ENCODE assay signal across 27 cellular contexts in the genomic region with DNA sequence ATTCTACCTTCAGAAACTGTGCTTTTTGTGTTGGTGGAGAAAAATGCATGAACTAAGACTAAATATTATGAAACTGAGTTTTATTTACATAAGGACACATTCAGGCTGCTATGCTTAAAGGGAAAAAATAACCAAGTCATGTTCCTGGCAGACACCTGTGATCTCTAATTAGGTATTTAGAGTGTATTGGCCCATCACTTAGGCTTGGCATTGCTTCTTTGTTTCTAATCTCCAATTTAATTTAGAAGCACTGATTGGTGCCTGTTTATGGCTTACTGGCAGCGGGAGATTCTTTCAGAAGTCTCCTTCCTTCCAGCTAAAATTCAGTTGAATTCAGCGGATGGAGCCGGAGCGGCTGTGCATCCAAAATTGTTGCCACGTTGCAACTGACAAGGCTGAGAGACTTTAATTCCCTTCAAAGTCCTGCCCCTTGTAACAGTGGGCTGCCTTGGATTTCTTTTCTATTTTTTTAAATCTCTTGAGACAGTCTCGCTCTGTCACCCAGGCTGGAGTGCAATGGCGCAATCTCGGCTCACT.
"Had no signal": no experiment of that assay in that cellular context is flagged by ENCODE, and none has a peak within 500 bp of the region (broad histone marks: within the 10 kb centered on the region; RNA-seq: fewer than 3 reads in every experiment).

No MANE protein-coding gene starts in this region.

- H3K36me3 ChIP-seq: adrenal gland, gastrocnemius medialis, lower lobe of right lung, neural progenitor cell had no signal

- H3K27ac Mint-ChIP-seq: activated naive CD4-positive, alpha-beta T cell treated with anti-CD3 and anti-CD28 coated beads for 36 hours; activated naive CD8-positive, alpha-beta T cell treated with anti-CD3 and anti-CD28 coated beads for 36 hours; activated T-helper 1 cell treated with anti-CD3 and anti-CD28 coated beads, Interleukin-12 subunit alpha, Interleukin-12 subunit beta, Interleukin-2, Interleukin-4 antibody, amounts not matched to agents 30 ng/mL and 10 ng/mL and 1 ng/mL, durations not matched to agents 14 hours and 24 hours and 36 hours; natural killer cell; neural progenitor cell had no signal

- H3K9me3 Mint-ChIP-seq: activated naive CD4-positive, alpha-beta T cell treated with anti-CD3 and anti-CD28 coated beads for 36 hours; activated naive CD8-positive, alpha-beta T cell treated with anti-CD3 and anti-CD28 coated beads for 36 hours; activated T-helper 1 cell treated with anti-CD3 and anti-CD28 coated beads, Interleukin-12 subunit alpha, Interleukin-12 subunit beta, Interleukin-2, Interleukin-4 antibody, amounts not matched to agents 30 ng/mL and 10 ng/mL and 1 ng/mL, durations not matched to agents 14 hours and 24 hours and 36 hours; natural killer cell had no signal

- H3K27ac ChIP-seq: adrenal gland, lower lobe of right lung, neural progenitor cell, parathyroid adenoma, psoas muscle, VCaP had no signal

- ATAC-seq: gastrocnemius medialis, lower lobe of right lung, natural killer cell, psoas muscle had no signal

- H3K4me3 ChIP-seq: adrenal gland, gastrocnemius medialis, lower lobe of right lung, neural progenitor cell, psoas muscle had no signal

- H3K4me1 ChIP-seq: adrenal gland, lower lobe of right lung, neural progenitor cell, parathyroid adenoma had no signal

- H3K36me3 Mint-ChIP-seq: activated naive CD8-positive, alpha-beta T cell treated with anti-CD3 and anti-CD28 coated beads for 36 hours; natural killer cell; neural progenitor cell had no signal

- H3K9me3 ChIP-seq: adrenal gland, gastrocnemius medialis, lower lobe of right lung, psoas muscle had no signal

- H3K27me3 ChIP-seq: adrenal gland, gastrocnemius medialis, neural progenitor cell had no signal

- H3K4me3 Mint-ChIP-seq: activated naive CD4-positive, alpha-beta T cell treated with anti-CD3 and anti-CD28 coated beads for 36 hours; activated naive CD8-positive, alpha-beta T cell treated with anti-CD3 and anti-CD28 coated beads for 36 hours; activated T-helper 1 cell treated with anti-CD3 and anti-CD28 coated beads, Interleukin-12 subunit alpha, Interleukin-12 subunit beta, Interleukin-2, Interleukin-4 antibody, amounts not matched to agents 30 ng/mL and 10 ng/mL and 1 ng/mL, durations not matched to agents 14 hours and 24 hours and 36 hours; natural killer cell; neural progenitor cell had no signal

- DNase-seq: activated CD4-positive, alpha-beta T cell treated with anti-CD3 and anti-CD28 coated beads for 48 hours; activated CD4-positive, alpha-beta T cell treated with anti-CD3 and anti-CD28 coated beads, Interleukin-2, amount 50 U/mL, for 48 hours; activated CD8-positive, alpha-beta memory T cell treated with anti-CD3 and anti-CD28 coated beads for 24 hours; activated CD8-positive, alpha-beta memory T cell treated with anti-CD3 and anti-CD28 coated beads, Interleukin-2, amount 50 U/mL, for 4 hours; activated effector memory CD4-positive, alpha-beta T cell treated with anti-CD3 and anti-CD28 coated beads, Interleukin-2, amount 50 U/mL, for 16 hours; activated naive CD4-positive, alpha-beta T cell treated with anti-CD3 and anti-CD28 coated beads for 36 hours; activated naive CD8-positive, alpha-beta T cell treated with anti-CD3 and anti-CD28 coated beads for 36 hours; activated T-cell treated with anti-CD3 and anti-CD28 coated beads, Interleukin-2, amount 50 U/mL, for 1 hour; adrenal gland; central memory CD4-positive, alpha-beta T cell; effector memory CD4-positive, alpha-beta T cell; gastrocnemius medialis; glutamatergic neuron; hippocampal formation; lower lobe of right lung; mesendoderm; natural killer cell; occipital lobe; psoas muscle; stimulated activated CD4-positive, alpha-beta T cell treated with anti-CD3 and anti-CD28 coated beads, Interleukin-15, amount 100 ng/mL, for 24 hours; stimulated activated CD4-positive, alpha-beta T cell treated with anti-CD3 and anti-CD28 coated beads, Interleukin-2, amount 100 ng/mL, for 24 hours; stimulated activated naive CD4-positive, alpha-beta T cell; trophoblast cell had no signal
